4 cellular contexts compared by ENCODE assay signal in the genomic region with DNA sequence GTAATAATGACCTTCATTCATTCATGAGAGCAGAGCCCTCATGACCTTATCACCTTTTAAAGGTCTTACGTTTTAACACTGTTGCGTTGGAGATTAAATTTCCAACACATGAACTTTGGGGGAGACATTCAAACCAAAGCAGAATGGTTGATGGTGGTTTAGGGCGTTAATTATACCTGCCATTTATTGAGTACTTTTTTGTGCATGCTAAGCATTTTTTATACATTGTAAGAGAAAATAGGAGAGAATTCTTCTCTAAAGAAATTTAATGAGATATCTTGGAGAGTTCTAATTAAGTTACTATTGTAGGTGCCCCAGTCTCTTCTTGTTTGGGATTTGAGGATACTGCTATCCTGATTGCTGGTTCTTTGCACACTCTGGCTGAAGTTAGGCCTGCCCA.
TF ChIP-seq lines count a peak whose summit lies in the region.

No MANE protein-coding gene starts in this region.

TF ChIP-seq in A549, 52 proteins besides CTCF, POLR2A, EP300 and RAD21:
- TF ChIP-seq CHD4 (IDR thresholded peaks at IDR 0.05; ENCODE audit: borderline replicate concordance) (no peak), MAFK (IDR thresholded peaks at IDR 0.05; ENCODE audit: partially characterized antibody) (peak; percentile 85), NPAS2 (CRISPR knock-in tag; IDR thresholded peaks at IDR 0.05; ENCODE audit: borderline replicate concordance) (no peak), CBX8 (IDR thresholded peaks at IDR 0.05) (no peak), ZFP36 (IDR thresholded peaks at IDR 0.05; ENCODE audit: borderline replicate concordance, partially characterized antibody) (no peak)
- TF ChIP-seq, protein P1, sequence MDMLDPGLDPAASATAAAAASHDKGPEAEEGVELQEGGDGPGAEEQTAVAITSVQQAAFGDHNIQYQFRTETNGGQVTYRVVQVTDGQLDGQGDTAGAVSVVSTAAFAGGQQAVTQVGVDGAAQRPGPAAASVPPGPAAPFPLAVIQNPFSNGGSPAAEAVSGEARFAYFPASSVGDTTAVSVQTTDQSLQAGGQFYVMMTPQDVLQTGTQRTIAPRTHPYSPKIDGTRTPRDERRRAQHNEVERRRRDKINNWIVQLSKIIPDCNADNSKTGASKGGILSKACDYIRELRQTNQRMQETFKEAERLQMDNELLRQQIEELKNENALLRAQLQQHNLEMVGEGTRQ (IDR thresholded peaks at IDR 0.05), result no peak
- TF ChIP-seq, protein P2, sequence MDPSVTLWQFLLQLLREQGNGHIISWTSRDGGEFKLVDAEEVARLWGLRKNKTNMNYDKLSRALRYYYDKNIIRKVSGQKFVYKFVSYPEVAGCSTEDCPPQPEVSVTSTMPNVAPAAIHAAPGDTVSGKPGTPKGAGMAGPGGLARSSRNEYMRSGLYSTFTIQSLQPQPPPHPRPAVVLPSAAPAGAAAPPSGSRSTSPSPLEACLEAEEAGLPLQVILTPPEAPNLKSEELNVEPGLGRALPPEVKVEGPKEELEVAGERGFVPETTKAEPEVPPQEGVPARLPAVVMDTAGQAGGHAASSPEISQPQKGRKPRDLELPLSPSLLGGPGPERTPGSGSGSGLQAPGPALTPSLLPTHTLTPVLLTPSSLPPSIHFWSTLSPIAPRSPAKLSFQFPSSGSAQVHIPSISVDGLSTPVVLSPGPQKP (IDR thresholded peaks at IDR 0.05; ENCODE audit: low read depth, low read length), result no peak

TF ChIP-seq in IMR-90, 13 proteins besides CTCF, POLR2A, EP300 and RAD21:
- TF ChIP-seq FOS (IDR thresholded peaks at IDR 0.05; ENCODE audit: low read depth, low read length) (no peak), RCOR1 (IDR thresholded peaks at IDR 0.05; ENCODE audit: insufficient replicate concordance, low read length) (no peak), MAFK (IDR thresholded peaks at IDR 0.05; ENCODE audit: low read depth, low read length) (peak; percentile 80), NFE2L2 (IDR thresholded peaks at IDR 0.05; ENCODE audit: low read depth, low read length) (no peak), CEBPB (IDR thresholded peaks at IDR 0.05; ENCODE audit: low read depth, low read length) (no peak)
- TF ChIP-seq, protein P1 (IDR thresholded peaks at IDR 0.05; ENCODE audit: low read depth, low read length), result no peak
- TF ChIP-seq, protein P2 (IDR thresholded peaks at IDR 0.05; ENCODE audit: borderline replicate concordance, low read depth, low read length), result no peak

TF ChIP-seq in H1, 55 proteins besides CTCF, POLR2A, EP300 and RAD21 (continues in another document):
- TF ChIP-seq GTF2F1 (IDR thresholded peaks at IDR 0.05; ENCODE audit: borderline replicate concordance, low read depth, low read length) (no peak), CTBP2 (IDR thresholded peaks at IDR 0.05; ENCODE audit: borderline replicate concordance, insufficient read depth, insufficient read length, low read length) (no peak), FOSL1 (IDR thresholded peaks at IDR 0.05; ENCODE audit: insufficient read depth, low read depth, low read length) (no peak), JUND (IDR thresholded peaks at IDR 0.05; ENCODE audit: low read length) (no peak), HDAC2 (IDR thresholded peaks at IDR 0.05; ENCODE audit: borderline replicate concordance in 1 of 2, low read depth in 2 of 2, low read length in 2 of 2) (no peak), SUZ12 (IDR thresholded peaks at IDR 0.05; ENCODE audit: low read length) (no peak), KDM4A (IDR thresholded peaks at IDR 0.05; ENCODE audit: low read depth, low read length, severe bottlenecking) (no peak), BACH1 (IDR thresholded peaks at IDR 0.05; ENCODE audit: low read length) (no peak), TAF7 (optimal IDR thresholded peaks at IDR 0.05; ENCODE audit: borderline replicate concordance, low read depth, low read length) (no peak), TAF1 (IDR thresholded peaks at IDR 0.05; ENCODE audit: low read depth, low read length) (no peak), RXRA (IDR thresholded peaks at IDR 0.05; ENCODE audit: insufficient read depth, low read depth, low read length) (no peak), SRF (IDR thresholded peaks at IDR 0.05; ENCODE audit: low read depth, low read length) (no peak), BRCA1 (IDR thresholded peaks at IDR 0.05; ENCODE audit: low read depth, low read length) (no peak)
- TF ChIP-seq, protein P3, sequence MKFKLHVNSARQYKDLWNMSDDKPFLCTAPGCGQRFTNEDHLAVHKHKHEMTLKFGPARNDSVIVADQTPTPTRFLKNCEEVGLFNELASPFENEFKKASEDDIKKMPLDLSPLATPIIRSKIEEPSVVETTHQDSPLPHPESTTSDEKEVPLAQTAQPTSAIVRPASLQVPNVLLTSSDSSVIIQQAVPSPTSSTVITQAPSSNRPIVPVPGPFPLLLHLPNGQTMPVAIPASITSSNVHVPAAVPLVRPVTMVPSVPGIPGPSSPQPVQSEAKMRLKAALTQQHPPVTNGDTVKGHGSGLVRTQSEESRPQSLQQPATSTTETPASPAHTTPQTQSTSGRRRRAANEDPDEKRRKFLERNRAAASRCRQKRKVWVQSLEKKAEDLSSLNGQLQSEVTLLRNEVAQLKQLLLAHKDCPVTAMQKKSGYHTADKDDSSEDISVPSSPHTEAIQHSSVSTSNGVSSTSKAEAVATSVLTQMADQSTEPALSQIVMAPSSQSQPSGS (IDR thresholded peaks at IDR 0.05; ENCODE audit: low read length), result no peak
- TF ChIP-seq, protein P4, sequence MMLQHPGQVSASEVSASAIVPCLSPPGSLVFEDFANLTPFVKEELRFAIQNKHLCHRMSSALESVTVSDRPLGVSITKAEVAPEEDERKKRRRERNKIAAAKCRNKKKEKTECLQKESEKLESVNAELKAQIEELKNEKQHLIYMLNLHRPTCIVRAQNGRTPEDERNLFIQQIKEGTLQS (IDR thresholded peaks at IDR 0.05; ENCODE audit: insufficient read depth, low read depth, low read length), result no peak

TF ChIP-seq in SK-N-SH, 30 proteins besides CTCF, POLR2A, EP300 and RAD21:
- TF ChIP-seq RCOR1 (IDR thresholded peaks at IDR 0.05; ENCODE audit: low read length) (no peak), NFIC (IDR thresholded peaks at IDR 0.05; ENCODE audit: borderline replicate concordance) (no peak)
